ENCODE assay signal across 8 cellular contexts in genomic region chrX:68894142-68894512, GRCh38.
DNase-seq lines count a peak whose midpoint lies in the region; ATAC-seq and TF ChIP-seq lines count a peak whose summit lies in the region.

No MANE protein-coding gene starts in this region.

- H3K4me3 ChIP-seq in transverse colon = peak overlapping the region in 1 of 4 donors; percentile 35

- H3K36me3 ChIP-seq in transverse colon = no peaks in the 10 kb centered on the region

- no peak for DNase-seq in activated naive CD4-positive, alpha-beta T cell (lab: John Stamatoyannopoulos, UW)
- DNase-seq in fibroblast of gingiva (ENCODE audit: low read depth) (peak; percentile 1), transverse colon (no peak), NCI-H2107 treated with DMSO at 0.1 percent for 48 hours (lab: John Stamatoyannopoulos, UW; ENCODE audit: unreplicated experiment) (no peak)
- no peak for DNase-seq in naive thymus-derived CD8-positive, alpha-beta T cell
- no peak for DNase-seq in activated CD4-positive, alpha-beta T cell treated with anti-CD3 and anti-CD28 coated beads, Interleukin-2, amount 10 ng/mL, durations not matched to agents 7 days and 5 days

- CTCF ChIA-PET in activated CD4-positive, alpha-beta T cell treated with anti-CD3 and anti-CD28 coated beads, Interleukin-2, amount 10 ng/mL, durations not matched to agents 7 days and 5 days (lab: Charles Lee) = interaction anchor here (1.3 kb wide), 1 partner anchor 25 kb away, joined by 7 read pairs; no protein-coding TSS in a partner anchor

- 77% methylated on average over 8 of the region's 8 CpGs; no CpG with 5 or more reads in 1 of the 2 donors for WGBS in transverse colon (ENCODE audit: low coverage in 1 of 2), 2 donors

- no peaks in the 10 kb centered on the region for H3K9me3 Mint-ChIP-seq in activated naive CD4-positive, alpha-beta T cell treated with anti-CD3 and anti-CD28 coated beads, Interleukin-2, amount 50 U/mL, for 24 hours
- H3K9me3 Mint-ChIP-seq in naive thymus-derived CD8-positive, alpha-beta T cell = peaks cover 0 to 2% (median 0%) of the 10 kb centered on the region in 9 donors
- no peaks in the 10 kb centered on the region for H3K9me3 Mint-ChIP-seq in activated CD4-positive, alpha-beta T cell treated with anti-CD3 and anti-CD28 coated beads, Interleukin-2, amount 10 ng/mL, durations not matched to agents 7 days and 5 days

- H3K36me3 Mint-ChIP-seq in activated naive CD4-positive, alpha-beta T cell treated with anti-CD3 and anti-CD28 coated beads, Interleukin-2, amount 50 U/mL, for 24 hours = no peaks in the 10 kb centered on the region
- no peaks in the 10 kb centered on the region for H3K36me3 Mint-ChIP-seq in naive thymus-derived CD8-positive, alpha-beta T cell
- H3K36me3 Mint-ChIP-seq in activated CD4-positive, alpha-beta T cell treated with anti-CD3 and anti-CD28 coated beads, Interleukin-2, amount 10 ng/mL, durations not matched to agents 7 days and 5 days (ENCODE audit: low read depth) = no peaks in the 10 kb centered on the region

- H3K27ac Mint-ChIP-seq in activated naive CD4-positive, alpha-beta T cell treated with anti-CD3 and anti-CD28 coated beads, Interleukin-2, amount 50 U/mL, for 24 hours = no peak overlapping the region
- H3K27ac Mint-ChIP-seq in naive thymus-derived CD8-positive, alpha-beta T cell = peak overlapping the region in 8 of 10 donors; percentile 42 to 86 (median 69)
- no peak overlapping the region for H3K27ac Mint-ChIP-seq in activated CD4-positive, alpha-beta T cell treated with anti-CD3 and anti-CD28 coated beads, Interleukin-2, amount 10 ng/mL, durations not matched to agents 7 days and 5 days

- no peaks in the 10 kb centered on the region for H3K4me1 Mint-ChIP-seq in activated naive CD4-positive, alpha-beta T cell treated with anti-CD3 and anti-CD28 coated beads, Interleukin-2, amount 50 U/mL, for 24 hours
- H3K4me1 Mint-ChIP-seq in naive thymus-derived CD8-positive, alpha-beta T cell = peaks cover 5 to 8% (median 6%) of the 10 kb centered on the region in 4 donors
- H3K4me1 Mint-ChIP-seq in activated CD4-positive, alpha-beta T cell treated with anti-CD3 and anti-CD28 coated beads, Interleukin-2, amount 10 ng/mL, durations not matched to agents 7 days and 5 days = peaks cover 3% of the 10 kb centered on the region

- peak overlapping the region; percentile 84 to 89 (median 88) for H3K27ac ChIP-seq in transverse colon

- POLR2A ChIA-PET in naive thymus-derived CD8-positive, alpha-beta T cell (lab: Charles Lee) = no interaction called here
- POLR2A ChIA-PET in activated CD4-positive, alpha-beta T cell treated with anti-CD3 and anti-CD28 coated beads, Interleukin-2, amount 10 ng/mL, durations not matched to agents 7 days and 5 days (lab: Charles Lee) = no interaction called here

- peak overlapping the region; percentile 26 for H3K4me3 Mint-ChIP-seq in activated naive CD4-positive, alpha-beta T cell treated with anti-CD3 and anti-CD28 coated beads, Interleukin-2, amount 50 U/mL, for 24 hours
- H3K4me3 Mint-ChIP-seq in naive thymus-derived CD8-positive, alpha-beta T cell = peak overlapping the region in 9 of 10 donors; percentile 43 to 76 (median 66)
- H3K4me3 Mint-ChIP-seq in activated CD4-positive, alpha-beta T cell treated with anti-CD3 and anti-CD28 coated beads, Interleukin-2, amount 10 ng/mL, durations not matched to agents 7 days and 5 days = no peak overlapping the region

- no peaks in the 10 kb centered on the region for H3K27me3 Mint-ChIP-seq in activated naive CD4-positive, alpha-beta T cell treated with anti-CD3 and anti-CD28 coated beads, Interleukin-2, amount 50 U/mL, for 24 hours
- H3K27me3 Mint-ChIP-seq in naive thymus-derived CD8-positive, alpha-beta T cell = no peaks in the 10 kb centered on the region
- H3K27me3 Mint-ChIP-seq in activated CD4-positive, alpha-beta T cell treated with anti-CD3 and anti-CD28 coated beads, Interleukin-2, amount 10 ng/mL, durations not matched to agents 7 days and 5 days = no peaks in the 10 kb centered on the region

- in situ Hi-C loops in transverse colon (cut with MboI; ENCODE audit: low pct_ligation_motif_present in 1 of 4, low pct_unique_long_range_greater_than_20kb in 1 of 4, low sequenced_read_pairs in 3 of 4) = no loop called here

- TF ChIP-seq EP300 in transverse colon (IDR thresholded peaks at IDR 0.05; ENCODE audit: low read depth) = no peak

- intact Hi-C loops in transverse colon (cut with DNase I; ENCODE audit: low total_unique reads) = no loop called here

- no peaks in the 10 kb centered on the region for H3K9me3 ChIP-seq in transverse colon

- TF ChIP-seq CTCF in transverse colon (IDR thresholded peaks at IDR 0.05) = no peak

- ATAC-seq in naive thymus-derived CD8-positive, alpha-beta T cell = peak; percentile 33 to 37
- ATAC-seq in HG03469 (IDR thresholded peaks at IDR 0.05; ENCODE audit: unreplicated experiment) = no peak

- TF ChIP-seq POLR2A in transverse colon (IDR thresholded peaks at IDR 0.05) = no peak

- peaks cover 11 to 28% (median 19%) of the 10 kb centered on the region in 4 donors for H3K4me1 ChIP-seq in transverse colon

- no peaks in the 10 kb centered on the region for H3K27me3 ChIP-seq in transverse colon

Comparison
In these comparisons a context has a peak if more than half of its experiments do, and no peak if none do; other contexts are left out.
1. H3K27ac Mint-ChIP-seq: peak in naive thymus-derived CD8-positive, alpha-beta T cell (8 of 10); none in activated naive CD4-positive, alpha-beta T cell treated with anti-CD3 and anti-CD28 coated beads, Interleukin-2, amount 50 U/mL, for 24 hours (single experiment) and activated CD4-positive, alpha-beta T cell treated with anti-CD3 and anti-CD28 coated beads, Interleukin-2, amount 10 ng/mL, durations not matched to agents 7 days and 5 days (single experiment).